ENCODE assay signal across 13 cellular contexts in genomic region chr4:144288011-144288903, GRCh38.
A peak's percentile ranks its signal among the peaks of the same experiment; 100 is the strongest.
DNase-seq lines count a peak whose midpoint lies in the region; ATAC-seq and TF ChIP-seq lines count a peak whose summit lies in the region.
"Had no signal": no experiment of that assay in that cellular context is flagged by ENCODE, and none has a peak within 500 bp of the region (broad histone marks: within the 10 kb centered on the region; RNA-seq: fewer than 3 reads in every experiment).

No MANE protein-coding gene starts in this region.

- no peak overlapping the region for H3K4me3 ChIP-seq in astrocyte of the spinal cord (ENCODE audit: low read depth, low read length)
- no peak overlapping the region for H3K4me3 ChIP-seq in lower lobe of right lung
- no peak overlapping the region for H3K4me3 ChIP-seq in right cardiac atrium (ENCODE audit: low read length)
- H3K4me3 ChIP-seq: ovary, upper lobe of right lung had no signal

- no peaks in the 10 kb centered on the region for H3K36me3 ChIP-seq in lower lobe of right lung
- H3K36me3 ChIP-seq: ovary, upper lobe of right lung had no signal

- H3K4me1 ChIP-seq in lower lobe of right lung (no peaks in the 10 kb centered on the region), right cardiac atrium (ENCODE audit: control insufficient read depth, insufficient read depth, low read length) (no peaks in the 10 kb centered on the region)
- H3K4me1 ChIP-seq: upper lobe of right lung had no signal

- in situ Hi-C loops in astrocyte of the spinal cord (cut with HindIII; ENCODE audit: low sequenced_read_pairs): no loop called here

- H3K9me3 ChIP-seq in lower lobe of right lung (no peaks in the 10 kb centered on the region), right cardiac atrium (ENCODE audit: control insufficient read depth, low read length) (no peaks in the 10 kb centered on the region)
- H3K9me3 ChIP-seq: ovary, upper lobe of right lung had no signal

- ATAC-seq in GM18520 (IDR thresholded peaks at IDR 0.05; ENCODE audit: unreplicated experiment): peak; percentile 95
- peak; percentile 71 for ATAC-seq in GM21515 (IDR thresholded peaks at IDR 0.05; ENCODE audit: unreplicated experiment)
- ATAC-seq in HG03108 (IDR thresholded peaks at IDR 0.05; ENCODE audit: unreplicated experiment): peak; percentile 88
- ATAC-seq in HG03439 (IDR thresholded peaks at IDR 0.05; ENCODE audit: unreplicated experiment): no peak
- ATAC-seq in lower lobe of right lung: no peak
- no peak for ATAC-seq in right cardiac atrium
- ATAC-seq: upper lobe of right lung had no signal

- no peak for TF ChIP-seq CTCF in astrocyte of the spinal cord (IDR thresholded peaks at IDR 0.05; ENCODE audit: low read depth, low read length)
- TF ChIP-seq CTCF in lower lobe of right lung (IDR thresholded peaks at IDR 0.05): no peak

- 92% methylated on average over 6 of the region's 6 CpGs for WGBS in right cardiac atrium

- DNase-seq in astrocyte of the spinal cord (ENCODE audit: low read depth, low spot score) (peak; percentile 15), activated gamma-delta T cell treated with Interleukin-2 at 50 U/mL for 16 hours (no peak), lower lobe of right lung (no peak), right cardiac atrium (no peak)
- DNase-seq: activated CD4-positive, alpha-beta memory T cell treated with anti-CD3 and anti-CD28 coated beads for 36 hours; CD8-positive, alpha-beta memory T cell; NCI-H2081 treated with DMSO at 0.1 percent for 48 hours; ovary; upper lobe of right lung had no signal

- H3K27ac ChIP-seq in lower lobe of right lung: no peak overlapping the region
- H3K27ac ChIP-seq in right cardiac atrium (ENCODE audit: low read length): no peak overlapping the region
- H3K27ac ChIP-seq: ovary, upper lobe of right lung had no signal

- H3K27me3 ChIP-seq in lower lobe of right lung (ENCODE audit: low read depth) (no peaks in the 10 kb centered on the region), right cardiac atrium (ENCODE audit: control insufficient read depth, insufficient read depth) (no peaks in the 10 kb centered on the region)
- H3K27me3 ChIP-seq: ovary, upper lobe of right lung had no signal

- intact Hi-C loops in lower lobe of right lung (cut with DNase I): no loop called here
- intact Hi-C loops in right cardiac atrium (cut with DNase I): no loop called here

Comparison
In these comparisons a context has a peak if more than half of its experiments do, and no peak if none do; other contexts are left out.
1. ATAC-seq: peak in GM18520 (single experiment), GM21515 (single experiment) and HG03108 (single experiment); none in HG03439 (single experiment), lower lobe of right lung (0 of 2) and right cardiac atrium (0 of 2).